In genomic region chr21:36615274-36615964, GRCh38 we compare ENCODE assay signal across 15 cellular contexts.
DNase-seq lines count a peak whose midpoint lies in the region; ATAC-seq, FAIRE-seq and TF ChIP-seq lines count a peak whose summit lies in the region.
"Had no signal": no experiment of that assay in that cellular context is flagged by ENCODE, and none has a peak within 500 bp of the region (broad histone marks: within the 10 kb centered on the region; RNA-seq: fewer than 3 reads in every experiment).

No MANE protein-coding gene starts in this region.

- H3K9me3 ChIP-seq in HCT116 (ENCODE audit: control insufficient read depth in 1 of 2, insufficient read depth in 1 of 2, low read depth in 1 of 2, low read length in 2 of 2) (no peaks in the 10 kb centered on the region), OCI-LY7 (ENCODE audit: low read length) (no peaks in the 10 kb centered on the region), smooth muscle cell (replicated peaks; ENCODE audit: low read depth) (no peaks in the 10 kb centered on the region)

- H3K4me2 ChIP-seq in HCT116 (ENCODE audit: low read length) (peak overlapping the region; percentile 5; the same call in 1 of the 2 replicates), OCI-LY7 (ENCODE audit: low read length) (no peak overlapping the region), smooth muscle cell (no peak overlapping the region)

- RAD21 ChIA-PET in HCT116 (lab: Charles Lee; ENCODE audit: low non-redundant PET in 1 of 2, low total read pairs in 2 of 2, uncharacterized antibody in 2 of 2, unreplicated experiment in 2 of 2), result no interaction called here

- FAIRE-seq in D721Med (lab: Jason Lieb, UNC), result no peak
- FAIRE-seq: colon had no signal

- POLR2A ChIA-PET in HCT116 (lab: Charles Lee), result no interaction called here
- POLR2A ChIA-PET in OCI-LY7 (lab: Charles Lee), result no interaction called here
- POLR2A ChIA-PET in naive thymus-derived CD8-positive, alpha-beta T cell (lab: Charles Lee), result no interaction called here

- H3K36me3 Mint-ChIP-seq in naive thymus-derived CD8-positive, alpha-beta T cell, result peaks cover 3 to 16% (median 13%) of the 10 kb centered on the region in 3 donors
- H3K36me3 Mint-ChIP-seq: CD4-positive, CD25-positive, alpha-beta regulatory T cell had no signal

- H3K4me1 ChIP-seq in HCT116 (ENCODE audit: control insufficient read depth in 1 of 2, insufficient read depth in 2 of 2, low read length in 2 of 2) (peaks cover 4% of the 10 kb centered on the region in 2 experiments; a peak in 2 of 4 replicates), OCI-LY7 (ENCODE audit: insufficient read depth, low read length, poor library complexity, severe bottlenecking) (no peaks in the 10 kb centered on the region), smooth muscle cell (ENCODE audit: low read depth) (no peaks in the 10 kb centered on the region)

- H3K9me2 ChIP-seq in HCT116 (ENCODE audit: insufficient read depth) (no peaks in the 10 kb centered on the region), OCI-LY7 (ENCODE audit: insufficient read depth, low read length) (no peaks in the 10 kb centered on the region)

- peak overlapping the region; percentile 52 for H2AFZ ChIP-seq in HCT116 (ENCODE audit: low read depth, low read length, poor library complexity, severe bottlenecking)
- H2AFZ ChIP-seq in OCI-LY7 (ENCODE audit: low read length), result no peak overlapping the region
- H2AFZ ChIP-seq in smooth muscle cell (ENCODE audit: low read depth), result no peak overlapping the region

- CTCF ChIA-PET in HCT116 (lab: Charles Lee), result interaction anchor here (1.7 kb wide), 1 partner anchor 15 kb away, joined by 5 read pairs; no protein-coding TSS in a partner anchor
- CTCF ChIA-PET in OCI-LY7 (lab: Charles Lee; ENCODE audit: unreplicated experiment), result no interaction called here

- H3K36me3 ChIP-seq in HCT116 (ENCODE audit: control insufficient read depth in 1 of 2, insufficient read depth in 2 of 2, low read length in 2 of 2), result no peaks in the 10 kb centered on the region
- H3K36me3 ChIP-seq in OCI-LY7 (ENCODE audit: insufficient read depth, low read length), result no peaks in the 10 kb centered on the region
- H3K36me3 ChIP-seq in smooth muscle cell (ENCODE audit: low read depth), result no peaks in the 10 kb centered on the region
- H3K36me3 ChIP-seq: stomach had no signal

- no peak for TF ChIP-seq POLR2A in HCT116 (IDR thresholded peaks at IDR 0.05; ENCODE audit: borderline replicate concordance, extremely low read depth, insufficient read depth, insufficient read length)

- no TSS peak for BruUV-seq in HCT116 (replicated peaks; lab: Mats Ljungman, UMichigan)
- no TSS peak for BruUV-seq in OCI-LY7 (replicated peaks; lab: Mats Ljungman, UMichigan)

- intact Hi-C loops in HCT116 (cut with micrococcal nuclease), result no loop called here
- intact Hi-C loops in OCI-LY7 (cut with micrococcal nuclease; ENCODE audit: unreplicated experiment), result no loop called here
- intact Hi-C loops in left colon (cut with DNase I, micrococcal nuclease), result no loop called here

- DNase-seq in D721Med (ENCODE audit: insufficient read length, low spot score), result no peak
- peak; percentile 18 for DNase-seq in HCT116 (ENCODE audit: low read depth, low spot score)
- DNase-seq in OCI-LY7 (ENCODE audit: low spot score), result peak; percentile 13
- no peak for DNase-seq in fibroblast of mammary gland (ENCODE audit: low read depth)
- no peak for DNase-seq in smooth muscle cell (lab: John Stamatoyannopoulos, UW; ENCODE audit: unreplicated experiment)
- no peak for DNase-seq in stimulated activated naive CD8-positive, alpha-beta T cell treated with anti-CD3 and anti-CD28 coated beads, Interleukin-15, Interleukin-2, amounts not matched to agents 100 U/mL and 50 U/mL, for 24 hours
- no peak for DNase-seq in left colon
- DNase-seq in naive thymus-derived CD8-positive, alpha-beta T cell, result no peak
- DNase-seq: activated CD4-positive, alpha-beta T cell treated with anti-CD3 and anti-CD28 coated beads for 48 hours; activated T-cell treated with anti-CD3 and anti-CD28 coated beads, Interleukin-2, amount 50 U/mL, for 24 hours; CD4-positive, CD25-positive, alpha-beta regulatory T cell; NCI-H187 treated with DMSO at 0.1 percent for 48 hours; stomach had no signal

- H4K20me1 ChIP-seq in HCT116 (ENCODE audit: insufficient read depth), result no peaks in the 10 kb centered on the region
- H4K20me1 ChIP-seq in OCI-LY7 (ENCODE audit: insufficient read depth, low read length), result no peaks in the 10 kb centered on the region
- no peaks in the 10 kb centered on the region for H4K20me1 ChIP-seq in smooth muscle cell (ENCODE audit: low read depth)

- H3K9me3 Mint-ChIP-seq in naive thymus-derived CD8-positive, alpha-beta T cell, result peaks cover 0 to 33% (median 20%) of the 10 kb centered on the region in 9 donors

- H3K79me2 ChIP-seq in HCT116 (ENCODE audit: insufficient read depth, low read length) (no peaks in the 10 kb centered on the region), OCI-LY7 (ENCODE audit: insufficient read depth, low read depth, low read length) (no peaks in the 10 kb centered on the region), smooth muscle cell (ENCODE audit: low read depth) (no peaks in the 10 kb centered on the region)

- H3K27me3 ChIP-seq in HCT116 (ENCODE audit: insufficient read depth, low read length) (no peaks in the 10 kb centered on the region), smooth muscle cell (ENCODE audit: low read depth) (no peaks in the 10 kb centered on the region)

- H3K9ac ChIP-seq in HCT116 (ENCODE audit: low read length) (no peak overlapping the region), smooth muscle cell (ENCODE audit: low read depth) (no peak overlapping the region)

- no peaks in the 10 kb centered on the region for H3K4me1 Mint-ChIP-seq in naive thymus-derived CD8-positive, alpha-beta T cell
- H3K4me1 Mint-ChIP-seq: CD4-positive, CD25-positive, alpha-beta regulatory T cell; neural crest cell had no signal

- H3K27me3 Mint-ChIP-seq in naive thymus-derived CD8-positive, alpha-beta T cell, result peaks cover 3 to 19% (median 10%) of the 10 kb centered on the region in 5 donors

- H3K27ac Mint-ChIP-seq in naive thymus-derived CD8-positive, alpha-beta T cell, result no peak overlapping the region
- H3K27ac Mint-ChIP-seq: activated T-cell treated with anti-CD3 and anti-CD28 coated beads, Interleukin-2, amount 50 U/mL, for 24 hours; CD4-positive, CD25-positive, alpha-beta regulatory T cell had no signal

- TF ChIP-seq RAD21 in HCT116 (IDR thresholded peaks at IDR 0.05; ENCODE audit: low read depth), result peak; percentile 52; the same call in 1 of the 2 replicates

- H3K4me3 ChIP-seq in HCT116 (replicated peaks in 1 of 2; ENCODE audit: low read depth in 1 of 2, low read length in 2 of 2) (no peak overlapping the region), OCI-LY7 (ENCODE audit: low read depth, low read length, poor library complexity, severe bottlenecking) (no peak overlapping the region), fibroblast of mammary gland (ENCODE audit: control insufficient read depth, low read depth, low read length) (no peak overlapping the region), smooth muscle cell (no peak overlapping the region)
- H3K4me3 ChIP-seq: stomach had no signal

- H3F3A ChIP-seq in smooth muscle cell (ENCODE audit: low read depth), result no peaks in the 10 kb centered on the region

- H3K27ac ChIP-seq in HCT116 (ENCODE audit: low read depth, low read length) (no peak overlapping the region), OCI-LY7 (ENCODE audit: low read depth, low read length, poor library complexity, severe bottlenecking) (no peak overlapping the region), smooth muscle cell (ENCODE audit: low read depth) (no peak overlapping the region)
- H3K27ac ChIP-seq: stomach had no signal

- 60% methylated on average over 5 of the region's 5 CpGs for WGBS in smooth muscle cell (ENCODE audit: low lambda C conversion rate)

- peak; percentile 2 for TF ChIP-seq CTCF in D721Med (IDR thresholded peaks at IDR 0.05; ENCODE audit: insufficient read depth, missing control alignments)
- peak; percentile 78 to 84 (median 82) for TF ChIP-seq CTCF in HCT116 (IDR thresholded peaks at IDR 0.05 in 2 of 3, conservative IDR thresholded peaks at IDR 0.05 in 1 of 3; ENCODE audit: borderline replicate concordance in 1 of 3, insufficient read depth in 1 of 3, low read depth in 2 of 3, low read length in 2 of 3)
- peak; percentile 74 for TF ChIP-seq CTCF in OCI-LY7 (conservative IDR thresholded peaks at IDR 0.05; ENCODE audit: low read length)
- peak; percentile 17 for TF ChIP-seq CTCF in fibroblast of mammary gland (conservative IDR thresholded peaks at IDR 0.05; ENCODE audit: control insufficient read depth, insufficient read depth, low read depth, low read length)
- TF ChIP-seq CTCF in smooth muscle cell (IDR thresholded peaks at IDR 0.05; ENCODE audit: borderline replicate concordance, insufficient read depth, poor library complexity, severe bottlenecking), result no peak

- no peak overlapping the region for H3K4me3 Mint-ChIP-seq in naive thymus-derived CD8-positive, alpha-beta T cell
- H3K4me3 Mint-ChIP-seq: activated T-cell treated with anti-CD3 and anti-CD28 coated beads, Interleukin-2, amount 50 U/mL, for 24 hours; CD4-positive, CD25-positive, alpha-beta regulatory T cell; neural crest cell had no signal

- ATAC-seq in HCT116 (peak; percentile 99), left colon (no peak)
- ATAC-seq in stimulated activated naive CD8-positive, alpha-beta T cell treated with anti-CD3 and anti-CD28 coated beads, Interleukin-15, Interleukin-2, amounts not matched to agents 100 U/mL and 50 U/mL, for 24 hours, result no peak
- ATAC-seq in naive thymus-derived CD8-positive, alpha-beta T cell, result no peak

TF ChIP-seq in HCT116, 20 proteins besides CTCF, POLR2A, EP300 and RAD21:
- no peak for TF ChIP-seq JUND (IDR thresholded peaks at IDR 0.05)
- TF ChIP-seq ELF1 (IDR thresholded peaks at IDR 0.05; ENCODE audit: borderline replicate concordance, low read depth), result no peak
- TF ChIP-seq EGR1 (IDR thresholded peaks at IDR 0.05; ENCODE audit: low read depth), result no peak

Comparison
In these comparisons a context has a peak if more than half of its experiments do, and no peak if none do; other contexts are left out.
1. DNase-seq: peak in HCT116 (single experiment) and OCI-LY7 (single experiment); none in D721Med (single experiment), fibroblast of mammary gland (single experiment), smooth muscle cell (single experiment), stimulated activated naive CD8-positive, alpha-beta T cell treated with anti-CD3 and anti-CD28 coated beads, Interleukin-15, Interleukin-2, amounts not matched to agents 100 U/mL and 50 U/mL, for 24 hours (single experiment), left colon (0 of 2) and naive thymus-derived CD8-positive, alpha-beta T cell (0 of 10).